In genomic region chr3:66405701-66406091, GRCh38 we compare ENCODE assay signal across 14 cellular contexts.
DNase-seq lines count a peak whose midpoint lies in the region; ATAC-seq and TF ChIP-seq lines count a peak whose summit lies in the region.
"Had no signal": no experiment of that assay in that cellular context is flagged by ENCODE, and none has a peak within 500 bp of the region (broad histone marks: within the 10 kb centered on the region; RNA-seq: fewer than 3 reads in every experiment).

No MANE protein-coding gene starts in this region.

- TF ChIP-seq POLR2A in spleen (IDR thresholded peaks at IDR 0.05): no peak

- H3K9me3 ChIP-seq in left ventricle myocardium inferior (replicated peaks) (no peaks in the 10 kb centered on the region), spleen (no peaks in the 10 kb centered on the region), Caco-2 (no peaks in the 10 kb centered on the region)
- H3K9me3 ChIP-seq: right lobe of liver had no signal

- H3K36me3 Mint-ChIP-seq in HFFc6 (ENCODE audit: low read depth) (no peaks in the 10 kb centered on the region), Caco-2 (ENCODE audit: insufficient read depth, unreplicated experiment) (peaks cover 30% of the 10 kb centered on the region)
- peaks cover 3% of the 10 kb centered on the region for H3K36me3 Mint-ChIP-seq in activated CD4-positive, alpha-beta T cell treated with anti-CD3 and anti-CD28 coated beads, Interleukin-2, amount 10 ng/mL, durations not matched to agents 7 days and 5 days (ENCODE audit: low read depth)

- POLR2A ChIA-PET in activated CD4-positive, alpha-beta T cell treated with anti-CD3 and anti-CD28 coated beads, Interleukin-2, amount 10 ng/mL, durations not matched to agents 7 days and 5 days (lab: Charles Lee): no interaction called here
- POLR2A ChIA-PET in Caco-2 (lab: Charles Lee): no interaction called here

- peaks cover 55% of the 10 kb centered on the region for H3K36me3 ChIP-seq in left ventricle myocardium inferior
- H3K36me3 ChIP-seq in spleen: peaks cover 0 to 78% (median 25%) of the 10 kb centered on the region in 6 donors
- H3K36me3 ChIP-seq in Caco-2 (ENCODE audit: control insufficient read depth, insufficient read depth, low read length): peaks cover 5% of the 10 kb centered on the region; the same call in 1 of the 2 replicates

- H3K27ac Mint-ChIP-seq in HFFc6 (peak overlapping the region; percentile 7; the same call in 1 of the 2 replicates), Caco-2 (ENCODE audit: unreplicated experiment) (no peak overlapping the region)
- H3K27ac Mint-ChIP-seq in activated CD4-positive, alpha-beta T cell treated with anti-CD3 and anti-CD28 coated beads, Interleukin-2, amount 10 ng/mL, durations not matched to agents 7 days and 5 days: no peak overlapping the region
- H3K27ac Mint-ChIP-seq: dendritic cell treated with granulocyte-macrophage colony-stimulating factor and Interleukin-4, amounts not matched to agents 40 ng/mL and 50 ng/mL, for 4 days had no signal

- BruUV-seq in Caco-2 (replicated peaks; lab: Mats Ljungman, UMichigan): no TSS peak

- intact Hi-C loops in left ventricle myocardium inferior (cut with micrococcal nuclease) (loop anchor here (5.0 kb wide), 1 partner anchor 412 kb away; no protein-coding TSS in a partner anchor), spleen (cut with DNase I; ENCODE audit: low total_unique reads) (loop anchor here (5.0 kb wide), 1 partner anchor 412 kb away; no protein-coding TSS in a partner anchor), Caco-2 (cut with micrococcal nuclease; ENCODE audit: unreplicated experiment) (no loop called here)

- no peak for TF ChIP-seq CTCF in HFFc6 (IDR thresholded peaks at IDR 0.05)
- no peak for TF ChIP-seq CTCF in astrocyte of the cerebellum (IDR thresholded peaks at IDR 0.05; ENCODE audit: low read depth, low read length, missing control alignments)
- TF ChIP-seq CTCF in left ventricle myocardium inferior (IDR thresholded peaks at IDR 0.05; ENCODE audit: borderline replicate concordance): no peak
- TF ChIP-seq CTCF in spleen (IDR thresholded peaks at IDR 0.05 in 8 of 11, conservative IDR thresholded peaks at IDR 0.05 in 3 of 11): no peak
- no peak for TF ChIP-seq CTCF in Caco-2 (IDR thresholded peaks at IDR 0.05; ENCODE audit: insufficient read depth in 1 of 2, low read depth in 1 of 2, low read length in 1 of 2, severe bottlenecking in 1 of 2, unreplicated experiment in 1 of 2)

- DNase-seq in HFFc6: peak; percentile 72
- peak; percentile 51 for DNase-seq in astrocyte of the cerebellum (ENCODE audit: low read depth)
- no peak for DNase-seq in left ventricle myocardium inferior
- DNase-seq in spleen: peak; percentile 61
- no peak for DNase-seq in activated CD4-positive, alpha-beta T cell treated with anti-CD3 and anti-CD28 coated beads, Interleukin-2, amount 10 ng/mL, durations not matched to agents 7 days and 5 days
- DNase-seq in Caco-2: no peak
- DNase-seq: DMS53, H9, kidney, NCI-H2171 had no signal

- no peak overlapping the region for H3K4me3 ChIP-seq in astrocyte of the cerebellum (ENCODE audit: low read depth, low read length)
- no peak overlapping the region for H3K4me3 ChIP-seq in left ventricle myocardium inferior
- no peak overlapping the region for H3K4me3 ChIP-seq in spleen
- no peak overlapping the region for H3K4me3 ChIP-seq in Caco-2 (ENCODE audit: low read depth, low read length)
- H3K4me3 ChIP-seq: right lobe of liver had no signal

- H3K4me3 Mint-ChIP-seq in HFFc6: no peak overlapping the region
- no peak overlapping the region for H3K4me3 Mint-ChIP-seq in activated CD4-positive, alpha-beta T cell treated with anti-CD3 and anti-CD28 coated beads, Interleukin-2, amount 10 ng/mL, durations not matched to agents 7 days and 5 days
- H3K4me3 Mint-ChIP-seq in Caco-2 (ENCODE audit: unreplicated experiment): no peak overlapping the region
- H3K4me3 Mint-ChIP-seq: dendritic cell treated with granulocyte-macrophage colony-stimulating factor and Interleukin-4, amounts not matched to agents 40 ng/mL and 50 ng/mL, for 4 days; H9 had no signal

- 93 to 97% (median 95%) methylated on average over 11 of the region's 11 CpGs for WGBS in spleen, 5 donors

- peak overlapping the region; percentile 75 for H3K27ac ChIP-seq in left ventricle myocardium inferior (replicated peaks)
- no peak overlapping the region for H3K27ac ChIP-seq in spleen

- H3K9me3 Mint-ChIP-seq in HFFc6 (no peaks in the 10 kb centered on the region), Caco-2 (ENCODE audit: unreplicated experiment) (no peaks in the 10 kb centered on the region)
- H3K9me3 Mint-ChIP-seq in activated CD4-positive, alpha-beta T cell treated with anti-CD3 and anti-CD28 coated beads, Interleukin-2, amount 10 ng/mL, durations not matched to agents 7 days and 5 days: no peaks in the 10 kb centered on the region
- H3K9me3 Mint-ChIP-seq: dendritic cell treated with granulocyte-macrophage colony-stimulating factor and Interleukin-4, amounts not matched to agents 40 ng/mL and 50 ng/mL, for 4 days; H9 had no signal

- in situ Hi-C loops in astrocyte of the cerebellum (cut with HindIII; ENCODE audit: low sequenced_read_pairs): loop anchor here (5.0 kb wide), 1 partner anchor 417 kb away; no protein-coding TSS in a partner anchor

- ATAC-seq in HG03280 (IDR thresholded peaks at IDR 0.05; ENCODE audit: unreplicated experiment): no peak
- ATAC-seq in HG03108 (IDR thresholded peaks at IDR 0.05; ENCODE audit: unreplicated experiment): no peak

- peaks cover 76% of the 10 kb centered on the region for H3K4me1 ChIP-seq in left ventricle myocardium inferior
- peaks cover 0 to 6% (median 0%) of the 10 kb centered on the region in 6 donors for H3K4me1 ChIP-seq in spleen
- H3K4me1 ChIP-seq in Caco-2: peaks cover 4% of the 10 kb centered on the region; the same call in 1 of the 2 replicates

- H3K27me3 ChIP-seq in left ventricle myocardium inferior (ENCODE audit: low read depth) (no peaks in the 10 kb centered on the region), spleen (replicated peaks in 1 of 7) (no peaks in the 10 kb centered on the region), Caco-2 (replicated peaks; ENCODE audit: control insufficient read depth, insufficient read depth, low read length) (no peaks in the 10 kb centered on the region)
- H3K27me3 ChIP-seq: right lobe of liver had no signal

- CTCF ChIA-PET in activated CD4-positive, alpha-beta T cell treated with anti-CD3 and anti-CD28 coated beads, Interleukin-2, amount 10 ng/mL, durations not matched to agents 7 days and 5 days (lab: Charles Lee): interaction anchor here (0.6 kb wide), 1 partner anchor 52 kb away, joined by 3 read pairs; no protein-coding TSS in a partner anchor
- CTCF ChIA-PET in Caco-2 (lab: Charles Lee): no interaction called here

- peaks cover 28% of the 10 kb centered on the region for H3K4me1 Mint-ChIP-seq in HFFc6 (ENCODE audit: low read depth)
- peaks cover 3% of the 10 kb centered on the region for H3K4me1 Mint-ChIP-seq in activated CD4-positive, alpha-beta T cell treated with anti-CD3 and anti-CD28 coated beads, Interleukin-2, amount 10 ng/mL, durations not matched to agents 7 days and 5 days
- peaks cover 14% of the 10 kb centered on the region for H3K4me1 Mint-ChIP-seq in Caco-2 (ENCODE audit: low read depth, unreplicated experiment)

- H3K27me3 Mint-ChIP-seq in HFFc6 (ENCODE audit: insufficient read depth) (no peaks in the 10 kb centered on the region; the same call in none of the 2 replicates), Caco-2 (ENCODE audit: insufficient read depth, unreplicated experiment) (no peaks in the 10 kb centered on the region)
- H3K27me3 Mint-ChIP-seq in activated CD4-positive, alpha-beta T cell treated with anti-CD3 and anti-CD28 coated beads, Interleukin-2, amount 10 ng/mL, durations not matched to agents 7 days and 5 days: no peaks in the 10 kb centered on the region
- H3K27me3 Mint-ChIP-seq: dendritic cell treated with granulocyte-macrophage colony-stimulating factor and Interleukin-4, amounts not matched to agents 40 ng/mL and 50 ng/mL, for 4 days had no signal

Comparison
In these comparisons a context has a peak if more than half of its experiments do, and no peak if none do; other contexts are left out.
1. DNase-seq: peak in HFFc6 (single experiment), astrocyte of the cerebellum (single experiment) and spleen (single experiment); none in left ventricle myocardium inferior (single experiment), activated CD4-positive, alpha-beta T cell treated with anti-CD3 and anti-CD28 coated beads, Interleukin-2, amount 10 ng/mL, durations not matched to agents 7 days and 5 days (single experiment) and Caco-2 (0 of 2).